In genomic region chr11:102666331-102666957, GRCh38 we compare ENCODE assay signal across 1 cellular context.
TF ChIP-seq lines count a peak whose summit lies in the region.

No MANE protein-coding gene starts in this region.

TF ChIP-seq in K562, 482 proteins besides CTCF, POLR2A, EP300 and RAD21:
- TF ChIP-seq DEAF1 (CRISPR knock-in tag; IDR thresholded peaks at IDR 0.05) (peak; percentile 79), HNRNPLL (IDR thresholded peaks at IDR 0.05; ENCODE audit: low read depth, low read length, poor library complexity, severe bottlenecking) (no peak), ADNP (tag; IDR thresholded peaks at IDR 0.05) (no peak), HDAC6 (IDR thresholded peaks at IDR 0.05; ENCODE audit: low read depth, low read length) (no peak), SMC3 (conservative IDR thresholded peaks at IDR 0.05; ENCODE audit: insufficient read depth, low read depth, low read length) (peak; percentile 62), SP2 (IDR thresholded peaks at IDR 0.05; ENCODE audit: extremely low read depth, low read depth, low read length, poor library complexity, severe bottlenecking) (no peak), SREBF2 (CRISPR knock-in tag; IDR thresholded peaks at IDR 0.05) (no peak), STAG1 (CRISPR knock-in tag; IDR thresholded peaks at IDR 0.05; ENCODE audit: borderline replicate concordance) (peak; percentile 36; the same call in 1 of the 2 replicates), TAF9B (IDR thresholded peaks at IDR 0.05; ENCODE audit: partially characterized antibody) (no peak), KLF13 (tag; IDR thresholded peaks at IDR 0.05; ENCODE audit: borderline replicate concordance, low read depth) (no peak), ZNF512 (tag; IDR thresholded peaks at IDR 0.05) (no peak)
- TF ChIP-seq, protein P1, sequence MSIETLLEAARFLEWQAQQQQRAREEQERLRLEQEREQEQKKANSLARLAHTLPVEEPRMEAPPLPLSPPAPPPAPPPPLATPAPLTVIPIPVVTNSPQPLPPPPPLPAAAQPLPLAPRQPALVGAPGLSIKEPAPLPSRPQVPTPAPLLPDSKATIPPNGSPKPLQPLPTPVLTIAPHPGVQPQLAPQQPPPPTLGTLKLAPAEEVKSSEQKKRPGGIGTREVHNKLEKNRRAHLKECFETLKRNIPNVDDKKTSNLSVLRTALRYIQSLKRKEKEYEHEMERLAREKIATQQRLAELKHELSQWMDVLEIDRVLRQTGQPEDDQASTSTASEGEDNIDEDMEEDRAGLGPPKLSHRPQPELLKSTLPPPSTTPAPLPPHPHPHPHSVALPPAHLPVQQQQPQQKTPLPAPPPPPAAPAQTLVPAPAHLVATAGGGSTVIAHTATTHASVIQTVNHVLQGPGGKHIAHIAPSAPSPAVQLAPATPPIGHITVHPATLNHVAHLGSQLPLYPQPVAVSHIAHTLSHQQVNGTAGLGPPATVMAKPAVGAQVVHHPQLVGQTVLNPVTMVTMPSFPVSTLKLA (conservative IDR thresholded peaks at IDR 0.05), result no peak
- TF ChIP-seq, protein P2, sequence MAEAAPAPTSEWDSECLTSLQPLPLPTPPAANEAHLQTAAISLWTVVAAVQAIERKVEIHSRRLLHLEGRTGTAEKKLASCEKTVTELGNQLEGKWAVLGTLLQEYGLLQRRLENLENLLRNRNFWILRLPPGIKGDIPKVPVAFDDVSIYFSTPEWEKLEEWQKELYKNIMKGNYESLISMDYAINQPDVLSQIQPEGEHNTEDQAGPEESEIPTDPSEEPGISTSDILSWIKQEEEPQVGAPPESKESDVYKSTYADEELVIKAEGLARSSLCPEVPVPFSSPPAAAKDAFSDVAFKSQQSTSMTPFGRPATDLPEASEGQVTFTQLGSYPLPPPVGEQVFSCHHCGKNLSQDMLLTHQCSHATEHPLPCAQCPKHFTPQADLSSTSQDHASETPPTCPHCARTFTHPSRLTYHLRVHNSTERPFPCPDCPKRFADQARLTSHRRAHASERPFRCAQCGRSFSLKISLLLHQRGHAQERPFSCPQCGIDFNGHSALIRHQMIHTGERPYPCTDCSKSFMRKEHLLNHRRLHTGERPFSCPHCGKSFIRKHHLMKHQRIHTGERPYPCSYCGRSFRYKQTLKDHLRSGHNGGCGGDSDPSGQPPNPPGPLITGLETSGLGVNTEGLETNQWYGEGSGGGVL (CRISPR knock-in tag; IDR thresholded peaks at IDR 0.05), result no peak
- TF ChIP-seq, protein P3, sequence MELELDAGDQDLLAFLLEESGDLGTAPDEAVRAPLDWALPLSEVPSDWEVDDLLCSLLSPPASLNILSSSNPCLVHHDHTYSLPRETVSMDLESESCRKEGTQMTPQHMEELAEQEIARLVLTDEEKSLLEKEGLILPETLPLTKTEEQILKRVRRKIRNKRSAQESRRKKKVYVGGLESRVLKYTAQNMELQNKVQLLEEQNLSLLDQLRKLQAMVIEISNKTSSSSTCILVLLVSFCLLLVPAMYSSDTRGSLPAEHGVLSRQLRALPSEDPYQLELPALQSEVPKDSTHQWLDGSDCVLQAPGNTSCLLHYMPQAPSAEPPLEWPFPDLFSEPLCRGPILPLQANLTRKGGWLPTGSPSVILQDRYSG (tag; conservative IDR thresholded peaks at IDR 0.05; ENCODE audit: low read depth), result no peak
